Comparison of ENCODE assay signal across 1 cellular context in genomic region chr11:126282361-126282741, GRCh38.
TF ChIP-seq lines count a peak whose summit lies in the region.

No MANE protein-coding gene starts in this region.

TF ChIP-seq in HepG2, 621 proteins besides CTCF, POLR2A, EP300 and RAD21 (continued from another document):
- TF ChIP-seq TOPORS (CRISPR knock-in tag; IDR thresholded peaks at IDR 0.05) (0 out of 2 replicates have a peak, but pooled peaks have one; percentile 8), ZNF143 (CRISPR knock-in tag; IDR thresholded peaks at IDR 0.05) (no peak), MTERF4 (CRISPR knock-in tag; IDR thresholded peaks at IDR 0.05) (0 out of 2 replicates have a peak, but pooled peaks have one; percentile 64), KDM2A (CRISPR knock-in tag; IDR thresholded peaks at IDR 0.05; ENCODE audit: borderline replicate concordance, low read depth) (peak; percentile 79), HNF1B (CRISPR knock-in tag; IDR thresholded peaks at IDR 0.05) (no peak), ZNF333 (CRISPR knock-in tag; IDR thresholded peaks at IDR 0.05; ENCODE audit: borderline replicate concordance) (no peak), PCBP1 (IDR thresholded peaks at IDR 0.05; ENCODE audit: borderline replicate concordance, low read depth, low read length) (no peak)
